Comparison of ENCODE assay signal across 13 cellular contexts in genomic region chr3:74613060-74613459, GRCh38. TPM values are rescaled to one million over a fixed set of nuclear protein-coding genes. Genes with fewer than 3 reads are reported as not detected.
A peak's percentile ranks its signal among the peaks of the same experiment; 100 is the strongest.
DNase-seq lines count a peak whose midpoint lies in the region; ATAC-seq and TF ChIP-seq lines count a peak whose summit lies in the region.
"Had no signal": no experiment of that assay in that cellular context is flagged by ENCODE, and none has a peak within 500 bp of the region (broad histone marks: within the 10 kb centered on the region; RNA-seq: fewer than 3 reads in every experiment).

No MANE protein-coding gene starts in this region.

- H3K4me2 ChIP-seq in SK-N-SH, result peak overlapping the region; percentile 77

- H3K79me2 ChIP-seq in SK-N-SH (ENCODE audit: insufficient read depth), result no peaks in the 10 kb centered on the region; the same call in 1 of the 2 replicates

- H3K27ac ChIP-seq in SK-N-SH (ENCODE audit: low read depth in 2 of 2, low read length in 1 of 2) (peak overlapping the region in 1 of 2 experiments; percentile 54; a peak in 2 of 4 replicates), foreskin keratinocyte (no peak overlapping the region), rectal smooth muscle tissue (ENCODE audit: low read depth, low read length) (no peak overlapping the region), esophagus squamous epithelium (no peak overlapping the region)

- H2AFZ ChIP-seq in SK-N-SH (ENCODE audit: low read depth), result peak overlapping the region; percentile 74; the same call in 1 of the 2 replicates

- H3K4me1 ChIP-seq in SK-N-SH (ENCODE audit: control insufficient read depth in 1 of 2, insufficient read depth in 2 of 2, low read depth in 1 of 2, low read length in 1 of 2) (peaks cover 0 to 8% of the 10 kb centered on the region in 2 experiments; a peak in 1 of 4 replicates), foreskin keratinocyte (no peaks in the 10 kb centered on the region), rectal smooth muscle tissue (ENCODE audit: control insufficient read depth, insufficient read depth, low read length) (no peaks in the 10 kb centered on the region), esophagus squamous epithelium (no peaks in the 10 kb centered on the region)

- peak; percentile 36 for ATAC-seq in foreskin keratinocyte
- ATAC-seq: stimulated activated effector memory CD8-positive, alpha-beta T cell treated with anti-CD3 and anti-CD28 coated beads, Interleukin-12 subunit alpha, Interleukin-12 subunit beta, amount 100 ng/mL, for 72 hours had no signal

- CTCF ChIA-PET in SK-N-SH (lab: Yijun Ruan, JAX), result interaction anchor here (0.6 to 1.3 kb wide), 3 partner anchors 16 to 251 kb away, joined by 3 read pairs; no protein-coding TSS in a partner anchor

- H3K27me3 ChIP-seq in SK-N-SH (ENCODE audit: insufficient read depth) (no peaks in the 10 kb centered on the region), foreskin keratinocyte (peaks cover 26% of the 10 kb centered on the region), rectal smooth muscle tissue (ENCODE audit: control insufficient read depth, insufficient read depth, low read length) (no peaks in the 10 kb centered on the region), esophagus squamous epithelium (peaks cover 0 to 44% (median 0%) of the 10 kb centered on the region in 4 donors)
- H3K27me3 ChIP-seq: body of pancreas had no signal

- peaks cover 5% of the 10 kb centered on the region for H3F3A ChIP-seq in SK-N-SH (replicated peaks; ENCODE audit: insufficient read depth)

- H3K9me3 ChIP-seq in SK-N-SH (no peaks in the 10 kb centered on the region), esophagus squamous epithelium (no peaks in the 10 kb centered on the region)
- H3K9me3 ChIP-seq: body of pancreas had no signal

- H3K9me2 ChIP-seq in SK-N-SH, result no peaks in the 10 kb centered on the region

- H3K36me3 ChIP-seq in SK-N-SH (replicated peaks in 1 of 2; ENCODE audit: control insufficient read depth in 1 of 2, insufficient read depth in 2 of 2, low read length in 1 of 2) (no peaks in the 10 kb centered on the region), rectal smooth muscle tissue (ENCODE audit: control insufficient read depth, insufficient read depth, low read length) (no peaks in the 10 kb centered on the region), esophagus squamous epithelium (no peaks in the 10 kb centered on the region)

- H3K9ac ChIP-seq in SK-N-SH (peak overlapping the region; percentile 32), rectal smooth muscle tissue (ENCODE audit: low read length) (no peak overlapping the region)

- DNase-seq in Ammon's horn (ENCODE audit: low spot score) (peak; percentile 17), SK-N-SH (no peak), foreskin keratinocyte (no peak), SKM-1 (lab: John Stamatoyannopoulos, UW; ENCODE audit: unreplicated experiment) (no peak), esophagus squamous epithelium (lab: John Stamatoyannopoulos, UW) (no peak), NCI-H1436 treated with DMSO at 0.1 percent for 48 hours (lab: John Stamatoyannopoulos, UW) (no peak)
- DNase-seq in stimulated activated CD4-positive, alpha-beta T cell treated with anti-CD3 and anti-CD28 coated beads, Interleukin-1b, Interleukin-23, amount 100 ng/mL, for 48 hours, result no peak
- DNase-seq: activated T-cell treated with anti-CD3 and anti-CD28 coated beads for 4 hours; NCI-H1105; stimulated activated CD4-positive, alpha-beta T cell treated with anti-CD3 and anti-CD28 coated beads, Interleukin-15, amount 100 ng/mL, for 24 hours had no signal

- WGBS in SK-N-SH (ENCODE audit: low lambda C conversion rate), result 7% methylated on average over 2 of the region's 2 CpGs
- WGBS in esophagus squamous epithelium, 2 donors, result 21 to 48% methylated on average over 2 of the region's 2 CpGs

- H3K4me3 ChIP-seq in SK-N-SH (ENCODE audit: low read depth in 2 of 2, low read length in 1 of 2), result peak overlapping the region in 1 of 2 experiments; percentile 74; a peak in 3 of 4 replicates
- peak overlapping the region; percentile 75 for H3K4me3 ChIP-seq in rectal smooth muscle tissue (ENCODE audit: low read length)
- H3K4me3 ChIP-seq in esophagus squamous epithelium, result peak overlapping the region in 2 of 4 donors; percentile 10 to 53

- intact Hi-C loops in esophagus squamous epithelium (cut with DNase I), result no loop called here

- H4K20me1 ChIP-seq in SK-N-SH (ENCODE audit: insufficient read depth), result no peaks in the 10 kb centered on the region

- TF ChIP-seq CTCF in SK-N-SH (IDR thresholded peaks at IDR 0.05) (no peak), foreskin keratinocyte (conservative IDR thresholded peaks at IDR 0.05) (no peak), esophagus squamous epithelium (IDR thresholded peaks at IDR 0.05) (no peak)

- TF ChIP-seq EP300 in SK-N-SH (IDR thresholded peaks at IDR 0.05; ENCODE audit: borderline replicate concordance in 1 of 2, low read depth in 1 of 2, low read length in 1 of 2), result peak; percentile 16 to 84; a peak in 3 of 4 replicates

- TF ChIP-seq RAD21 in SK-N-SH (IDR thresholded peaks at IDR 0.05; ENCODE audit: low read length), result no peak

- POLR2A ChIA-PET in SK-N-SH (lab: Yijun Ruan, JAX), result no interaction called here

- no peak for TF ChIP-seq POLR2A in esophagus squamous epithelium (IDR thresholded peaks at IDR 0.05)

TF ChIP-seq in SK-N-SH, 30 proteins besides CTCF, POLR2A, EP300 and RAD21 (continues in another document):
- TF ChIP-seq USF2 (IDR thresholded peaks at IDR 0.05; ENCODE audit: borderline replicate concordance, low read depth, low read length) (no peak), EZH2phosphoT487 (IDR thresholded peaks at IDR 0.05; ENCODE audit: borderline replicate concordance, low read depth) (no peak), NRF1 (IDR thresholded peaks at IDR 0.05; ENCODE audit: low read depth, low read length) (no peak), RCOR1 (IDR thresholded peaks at IDR 0.05; ENCODE audit: low read length) (no peak), CHD2 (IDR thresholded peaks at IDR 0.05; ENCODE audit: low read length, partially characterized antibody) (no peak), POLR2AphosphoS5 (IDR thresholded peaks at IDR 0.05; ENCODE audit: low read depth, low read length) (peak; percentile 23; the same call in 1 of the 2 replicates), GATA2 (CRISPR knock-in tag; IDR thresholded peaks at IDR 0.05) (no peak), FOXJ3 (CRISPR knock-in tag; IDR thresholded peaks at IDR 0.05) (no peak), MXI1 (IDR thresholded peaks at IDR 0.05; ENCODE audit: low read depth, low read length) (no peak), SIN3A (IDR thresholded peaks at IDR 0.05; ENCODE audit: borderline replicate concordance, low read depth, low read length) (no peak), MEF2A (IDR thresholded peaks at IDR 0.05; ENCODE audit: borderline replicate concordance, low read depth) (0 out of 2 replicates have a peak, but pooled peaks have one; percentile 61), YY1 (IDR thresholded peaks at IDR 0.05; ENCODE audit: low read depth) (no peak), RFX5 (IDR thresholded peaks at IDR 0.05; ENCODE audit: low read length) (no peak), NFIC (IDR thresholded peaks at IDR 0.05; ENCODE audit: borderline replicate concordance) (peak; percentile 10; the same call in 1 of the 2 replicates), FOXM1 (IDR thresholded peaks at IDR 0.05; ENCODE audit: low read depth) (no peak), TEAD4 (IDR thresholded peaks at IDR 0.05; ENCODE audit: borderline replicate concordance, insufficient read depth) (peak; percentile 53; the same call in 1 of the 2 replicates)
- TF ChIP-seq, protein P1, sequence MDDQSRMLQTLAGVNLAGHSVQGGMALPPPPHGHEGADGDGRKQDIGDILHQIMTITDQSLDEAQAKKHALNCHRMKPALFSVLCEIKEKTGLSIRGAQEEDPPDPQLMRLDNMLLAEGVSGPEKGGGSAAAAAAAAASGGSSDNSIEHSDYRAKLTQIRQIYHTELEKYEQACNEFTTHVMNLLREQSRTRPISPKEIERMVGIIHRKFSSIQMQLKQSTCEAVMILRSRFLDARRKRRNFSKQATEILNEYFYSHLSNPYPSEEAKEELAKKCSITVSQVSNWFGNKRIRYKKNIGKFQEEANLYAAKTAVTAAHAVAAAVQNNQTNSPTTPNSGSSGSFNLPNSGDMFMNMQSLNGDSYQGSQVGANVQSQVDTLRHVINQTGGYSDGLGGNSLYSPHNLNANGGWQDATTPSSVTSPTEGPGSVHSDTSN (IDR thresholded peaks at IDR 0.05), result peak; percentile 87
- TF ChIP-seq, protein P2, sequence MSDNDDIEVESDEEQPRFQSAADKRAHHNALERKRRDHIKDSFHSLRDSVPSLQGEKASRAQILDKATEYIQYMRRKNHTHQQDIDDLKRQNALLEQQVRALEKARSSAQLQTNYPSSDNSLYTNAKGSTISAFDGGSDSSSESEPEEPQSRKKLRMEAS (IDR thresholded peaks at IDR 0.05; ENCODE audit: low read depth), result no peak

RNA-seq across cellular contexts. Expression of gene CNTN3, which starts 1.4 kb away (rescaled TPM):
- polyA plus RNA-seq in SK-N-SH (2012; rRNA removed), result 2.8 and 3.3 TPM in 2 replicates
- polyA plus RNA-seq in SK-N-SH (2012; cell fraction: cytosol; rRNA removed), result 3.1 and 3.6 TPM in 2 replicates
- 2.4 and 7.3 TPM in 2 replicates for polyA plus RNA-seq in SK-N-SH (2012; cell fraction: nucleus; rRNA removed)
- total RNA-seq in foreskin keratinocyte, result 0.10 TPM in 1 of 2 replicates, not detected in the other
- 0.01 TPM in 1 of 2 replicates, not detected in the other for polyA plus RNA-seq in foreskin keratinocyte
- under 1 TPM in 1 of 4 donors, not detected in 3; 0.38 TPM for total RNA-seq in esophagus squamous epithelium
